ENCODE assay signal across 1 cellular context in the genomic region with DNA sequence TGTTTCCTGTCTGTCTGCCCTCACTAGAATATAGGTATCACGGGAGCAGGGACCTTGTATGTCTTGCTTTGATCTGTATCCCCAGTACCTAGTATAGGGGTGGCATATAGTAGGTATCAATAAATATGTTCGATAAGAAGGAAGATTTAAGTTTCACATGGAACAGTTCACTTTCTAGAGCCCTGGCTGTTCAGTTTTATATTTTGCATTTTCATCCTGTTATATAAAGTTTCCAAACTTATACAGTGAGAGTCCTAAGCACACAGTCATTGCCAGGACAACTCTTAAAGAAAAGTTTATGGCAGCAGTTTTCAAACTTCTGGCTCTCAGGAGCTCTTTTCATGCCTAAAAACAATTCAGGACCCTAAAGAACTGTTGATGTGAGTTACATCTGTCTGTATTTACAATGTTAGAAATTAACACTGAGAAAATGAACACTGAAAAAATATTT.
TF ChIP-seq lines count a peak whose summit lies in the region.

No MANE protein-coding gene starts in this region.

TF ChIP-seq in HepG2, 621 proteins besides CTCF, POLR2A, EP300 and RAD21:
- TF ChIP-seq ZNF556 (CRISPR knock-in tag; IDR thresholded peaks at IDR 0.05; ENCODE audit: borderline replicate concordance) (no peak), MTA1 (CRISPR knock-in tag; IDR thresholded peaks at IDR 0.05; ENCODE audit: borderline replicate concordance) (no peak), CEBPG (CRISPR knock-in tag; IDR thresholded peaks at IDR 0.05) (no peak), KLF13 (CRISPR knock-in tag; IDR thresholded peaks at IDR 0.05) (no peak), ZSCAN25 (CRISPR knock-in tag; IDR thresholded peaks at IDR 0.05) (no peak), BHLHE40 (IDR thresholded peaks at IDR 0.05; ENCODE audit: low read length) (no peak), KAT7 (CRISPR knock-in tag; IDR thresholded peaks at IDR 0.05; ENCODE audit: borderline replicate concordance) (no peak), ZNF644 (CRISPR knock-in tag; IDR thresholded peaks at IDR 0.05; ENCODE audit: low read depth) (no peak), MYC (CRISPR knock-in tag; IDR thresholded peaks at IDR 0.05; ENCODE audit: borderline replicate concordance) (no peak), ZNF605 (CRISPR knock-in tag; IDR thresholded peaks at IDR 0.05) (no peak), SRSF9 (IDR thresholded peaks at IDR 0.05; ENCODE audit: borderline replicate concordance, insufficient read depth, low read depth, low read length, poor library complexity, severe bottlenecking) (no peak), TP53 (CRISPR knock-in tag; conservative IDR thresholded peaks at IDR 0.05) (no peak)
- TF ChIP-seq, protein P1, sequence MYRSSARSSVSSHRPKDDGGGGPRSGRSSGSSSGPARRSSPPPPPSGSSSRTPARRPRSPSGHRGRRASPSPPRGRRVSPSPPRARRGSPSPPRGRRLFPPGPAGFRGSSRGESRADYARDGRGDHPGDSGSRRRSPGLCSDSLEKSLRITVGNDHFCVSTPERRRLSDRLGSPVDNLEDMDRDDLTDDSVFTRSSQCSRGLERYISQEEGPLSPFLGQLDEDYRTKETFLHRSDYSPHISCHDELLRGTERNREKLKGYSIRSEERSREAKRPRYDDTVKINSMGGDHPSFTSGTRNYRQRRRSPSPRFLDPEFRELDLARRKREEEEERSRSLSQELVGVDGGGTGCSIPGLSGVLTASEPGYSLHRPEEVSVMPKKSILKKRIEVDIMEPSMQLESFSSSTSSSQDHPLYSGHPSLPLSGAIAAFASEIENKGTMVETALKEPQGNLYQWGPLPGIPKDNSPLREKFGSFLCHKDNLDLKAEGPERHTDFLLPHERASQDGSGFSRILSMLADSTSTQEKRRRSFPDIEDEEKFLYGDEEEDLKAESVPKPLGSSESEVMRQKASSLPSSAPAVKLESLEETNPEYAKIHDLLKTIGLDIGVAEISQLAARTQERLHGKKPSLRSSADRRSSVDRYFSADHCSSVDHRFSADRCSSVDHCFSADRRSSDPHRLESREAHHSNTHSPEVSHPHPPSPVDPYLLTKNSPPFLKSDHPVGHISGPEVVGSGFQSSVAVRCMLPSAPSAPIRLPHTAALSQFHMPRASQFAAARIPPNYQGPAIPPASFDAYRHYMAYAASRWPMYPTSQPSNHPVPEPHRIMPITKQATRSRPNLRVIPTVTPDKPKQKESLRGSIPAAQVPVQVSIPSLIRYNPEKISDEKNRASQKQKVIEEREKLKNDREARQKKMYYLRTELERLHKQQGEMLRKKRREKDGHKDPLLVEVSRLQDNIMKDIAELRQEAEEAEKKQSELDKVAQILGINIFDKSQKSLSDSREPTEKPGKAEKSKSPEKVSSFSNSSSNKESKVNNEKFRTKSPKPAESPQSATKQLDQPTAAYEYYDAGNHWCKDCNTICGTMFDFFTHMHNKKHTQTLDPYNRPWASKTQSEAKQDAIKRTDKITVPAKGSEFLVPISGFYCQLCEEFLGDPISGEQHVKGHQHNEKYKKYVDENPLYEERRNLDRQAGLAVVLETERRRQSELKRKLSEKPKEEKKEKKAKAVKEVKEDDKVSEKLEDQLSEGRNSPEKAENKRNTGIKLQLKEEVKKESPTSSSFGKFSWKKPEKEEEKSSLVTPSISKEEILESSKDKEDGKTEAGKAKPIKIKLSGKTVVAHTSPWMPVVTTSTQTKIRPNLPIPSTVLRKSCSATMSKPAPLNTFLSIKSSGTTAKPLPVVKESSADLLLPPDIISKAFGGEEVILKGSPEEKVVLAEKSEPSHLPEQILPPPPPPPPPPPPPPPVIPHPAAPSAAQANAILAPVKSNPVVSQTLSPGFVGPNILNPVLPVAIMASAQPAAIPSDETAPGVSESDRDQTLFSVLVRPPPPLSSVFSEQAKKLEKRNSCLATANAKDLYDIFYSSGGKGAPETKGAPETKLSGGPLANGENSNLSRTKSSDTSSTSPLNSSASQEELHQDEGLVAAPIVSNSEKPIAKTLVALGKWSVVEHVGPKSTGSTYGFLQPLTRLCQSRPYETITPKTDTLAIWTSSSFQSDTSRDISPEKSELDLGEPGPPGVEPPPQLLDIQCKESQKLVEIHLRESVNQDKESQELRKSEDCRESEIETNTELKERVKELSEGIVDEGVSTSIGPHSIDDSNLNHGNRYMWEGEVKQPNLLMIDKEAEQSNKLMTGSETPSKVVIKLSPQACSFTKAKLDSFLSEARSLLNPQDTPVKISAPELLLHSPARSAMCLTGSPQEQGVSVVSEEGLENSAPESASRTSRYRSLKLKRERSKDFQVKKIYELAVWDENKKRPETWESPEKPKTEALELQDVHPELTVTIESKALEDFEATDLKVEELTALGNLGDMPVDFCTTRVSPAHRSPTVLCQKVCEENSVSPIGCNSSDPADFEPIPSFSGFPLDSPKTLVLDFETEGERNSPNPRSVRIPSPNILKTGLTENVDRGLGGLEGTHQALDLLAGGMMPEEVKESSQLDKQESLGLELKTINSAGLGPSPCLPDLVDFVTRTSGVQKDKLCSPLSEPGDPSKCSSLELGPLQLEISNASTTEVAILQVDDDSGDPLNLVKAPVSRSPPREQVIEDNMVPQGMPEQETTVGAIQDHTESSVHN (CRISPR knock-in tag; IDR thresholded peaks at IDR 0.05): no peak
- TF ChIP-seq, protein P2, sequence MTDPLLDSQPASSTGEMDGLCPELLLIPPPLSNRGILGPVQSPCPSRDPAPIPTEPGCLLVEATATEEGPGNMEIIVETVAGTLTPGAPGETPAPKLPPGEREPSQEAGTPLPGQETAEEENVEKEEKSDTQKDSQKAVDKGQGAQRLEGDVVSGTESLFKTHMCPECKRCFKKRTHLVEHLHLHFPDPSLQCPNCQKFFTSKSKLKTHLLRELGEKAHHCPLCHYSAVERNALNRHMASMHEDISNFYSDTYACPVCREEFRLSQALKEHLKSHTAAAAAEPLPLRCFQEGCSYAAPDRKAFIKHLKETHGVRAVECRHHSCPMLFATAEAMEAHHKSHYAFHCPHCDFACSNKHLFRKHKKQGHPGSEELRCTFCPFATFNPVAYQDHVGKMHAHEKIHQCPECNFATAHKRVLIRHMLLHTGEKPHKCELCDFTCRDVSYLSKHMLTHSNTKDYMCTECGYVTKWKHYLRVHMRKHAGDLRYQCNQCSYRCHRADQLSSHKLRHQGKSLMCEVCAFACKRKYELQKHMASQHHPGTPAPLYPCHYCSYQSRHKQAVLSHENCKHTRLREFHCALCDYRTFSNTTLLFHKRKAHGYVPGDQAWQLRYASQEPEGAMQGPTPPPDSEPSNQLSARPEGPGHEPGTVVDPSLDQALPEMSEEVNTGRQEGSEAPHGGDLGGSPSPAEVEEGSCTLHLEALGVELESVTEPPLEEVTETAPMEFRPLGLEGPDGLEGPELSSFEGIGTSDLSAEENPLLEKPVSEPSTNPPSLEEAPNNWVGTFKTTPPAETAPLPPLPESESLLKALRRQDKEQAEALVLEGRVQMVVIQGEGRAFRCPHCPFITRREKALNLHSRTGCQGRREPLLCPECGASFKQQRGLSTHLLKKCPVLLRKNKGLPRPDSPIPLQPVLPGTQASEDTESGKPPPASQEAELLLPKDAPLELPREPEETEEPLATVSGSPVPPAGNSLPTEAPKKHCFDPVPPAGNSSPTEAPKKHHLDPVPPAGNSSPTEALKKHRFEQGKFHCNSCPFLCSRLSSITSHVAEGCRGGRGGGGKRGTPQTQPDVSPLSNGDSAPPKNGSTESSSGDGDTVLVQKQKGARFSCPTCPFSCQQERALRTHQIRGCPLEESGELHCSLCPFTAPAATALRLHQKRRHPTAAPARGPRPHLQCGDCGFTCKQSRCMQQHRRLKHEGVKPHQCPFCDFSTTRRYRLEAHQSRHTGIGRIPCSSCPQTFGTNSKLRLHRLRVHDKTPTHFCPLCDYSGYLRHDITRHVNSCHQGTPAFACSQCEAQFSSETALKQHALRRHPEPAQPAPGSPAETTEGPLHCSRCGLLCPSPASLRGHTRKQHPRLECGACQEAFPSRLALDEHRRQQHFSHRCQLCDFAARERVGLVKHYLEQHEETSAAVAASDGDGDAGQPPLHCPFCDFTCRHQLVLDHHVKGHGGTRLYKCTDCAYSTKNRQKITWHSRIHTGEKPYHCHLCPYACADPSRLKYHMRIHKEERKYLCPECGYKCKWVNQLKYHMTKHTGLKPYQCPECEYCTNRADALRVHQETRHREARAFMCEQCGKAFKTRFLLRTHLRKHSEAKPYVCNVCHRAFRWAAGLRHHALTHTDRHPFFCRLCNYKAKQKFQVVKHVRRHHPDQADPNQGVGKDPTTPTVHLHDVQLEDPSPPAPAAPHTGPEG (CRISPR knock-in tag; IDR thresholded peaks at IDR 0.05): no peak
- TF ChIP-seq, protein P3, sequence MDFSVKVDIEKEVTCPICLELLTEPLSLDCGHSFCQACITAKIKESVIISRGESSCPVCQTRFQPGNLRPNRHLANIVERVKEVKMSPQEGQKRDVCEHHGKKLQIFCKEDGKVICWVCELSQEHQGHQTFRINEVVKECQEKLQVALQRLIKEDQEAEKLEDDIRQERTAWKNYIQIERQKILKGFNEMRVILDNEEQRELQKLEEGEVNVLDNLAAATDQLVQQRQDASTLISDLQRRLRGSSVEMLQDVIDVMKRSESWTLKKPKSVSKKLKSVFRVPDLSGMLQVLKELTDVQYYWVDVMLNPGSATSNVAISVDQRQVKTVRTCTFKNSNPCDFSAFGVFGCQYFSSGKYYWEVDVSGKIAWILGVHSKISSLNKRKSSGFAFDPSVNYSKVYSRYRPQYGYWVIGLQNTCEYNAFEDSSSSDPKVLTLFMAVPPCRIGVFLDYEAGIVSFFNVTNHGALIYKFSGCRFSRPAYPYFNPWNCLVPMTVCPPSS (IDR thresholded peaks at IDR 0.05): no peak
- TF ChIP-seq, protein P4, sequence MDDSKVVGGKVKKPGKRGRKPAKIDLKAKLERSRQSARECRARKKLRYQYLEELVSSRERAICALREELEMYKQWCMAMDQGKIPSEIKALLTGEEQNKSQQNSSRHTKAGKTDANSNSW (CRISPR knock-in tag; IDR thresholded peaks at IDR 0.05; ENCODE audit: borderline replicate concordance): no peak
- TF ChIP-seq, protein P5, sequence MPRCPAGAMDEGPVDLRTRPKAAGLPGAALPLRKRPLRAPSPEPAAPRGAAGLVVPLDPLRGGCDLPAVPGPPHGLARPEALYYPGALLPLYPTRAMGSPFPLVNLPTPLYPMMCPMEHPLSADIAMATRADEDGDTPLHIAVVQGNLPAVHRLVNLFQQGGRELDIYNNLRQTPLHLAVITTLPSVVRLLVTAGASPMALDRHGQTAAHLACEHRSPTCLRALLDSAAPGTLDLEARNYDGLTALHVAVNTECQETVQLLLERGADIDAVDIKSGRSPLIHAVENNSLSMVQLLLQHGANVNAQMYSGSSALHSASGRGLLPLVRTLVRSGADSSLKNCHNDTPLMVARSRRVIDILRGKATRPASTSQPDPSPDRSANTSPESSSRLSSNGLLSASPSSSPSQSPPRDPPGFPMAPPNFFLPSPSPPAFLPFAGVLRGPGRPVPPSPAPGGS (CRISPR knock-in tag; IDR thresholded peaks at IDR 0.05): no peak
